In genomic region chr7:156450473-156450872, GRCh38 we compare ENCODE assay signal across 25 cellular contexts.
"Had no signal": no experiment of that assay in that cellular context is flagged by ENCODE, and none has a peak within 500 bp of the region (broad histone marks: within the 10 kb centered on the region; RNA-seq: fewer than 3 reads in every experiment).

No MANE protein-coding gene starts in this region.

- DNase-seq: dermis blood vessel endothelial cell; dorsolateral prefrontal cortex; effector CD4-positive, alpha-beta T cell; effector memory CD4-positive, alpha-beta T cell; erythroblast; esophagus squamous epithelium; foreskin fibroblast; foreskin melanocyte; gastrocnemius medialis; glutamatergic neuron; head of caudate nucleus; heart right ventricle; hippocampal formation; kidney; kidney glomerular epithelial cell; left colon; left ventricle myocardium superior; lower lobe of right lung; mesenchymal stem cell; mucosa of descending colon; naive B cell had no signal

- H3K9me3 ChIP-seq: esophagus squamous epithelium, gastrocnemius medialis, heart right ventricle, lower lobe of right lung, mucosa of descending colon had no signal

- H3K4me3 ChIP-seq: coronary artery, dorsolateral prefrontal cortex, esophagus squamous epithelium, gastrocnemius medialis, heart right ventricle, lower lobe of right lung, mucosa of descending colon had no signal

- H3K36me3 ChIP-seq: esophagus squamous epithelium, gastrocnemius medialis, heart right ventricle, lower lobe of right lung had no signal

- H3K27ac ChIP-seq: coronary artery, dorsolateral prefrontal cortex, epithelial cell of prostate, esophagus squamous epithelium, gastrocnemius medialis, heart right ventricle, lower lobe of right lung had no signal

- ATAC-seq: esophagus mucosa, gastrocnemius medialis, heart right ventricle, left colon, left lobe of liver, left ventricle myocardium superior, lower lobe of right lung, mucosa of descending colon had no signal

- H3K4me1 ChIP-seq: esophagus squamous epithelium, gastrocnemius medialis, heart right ventricle, lower lobe of right lung had no signal
